ENCODE assay signal across 8 cellular contexts in genomic region chr13:29849731-29850212, GRCh38. TPM values are rescaled to one million over a fixed set of nuclear protein-coding genes. Genes with fewer than 3 reads are reported as not detected.
A peak's percentile ranks its signal among the peaks of the same experiment; 100 is the strongest.
DNase-seq lines count a peak whose midpoint lies in the region; ATAC-seq and TF ChIP-seq lines count a peak whose summit lies in the region.

No MANE protein-coding gene starts in this region.

- peak overlapping the region; percentile 99 to 100 for H3K27ac ChIP-seq in breast epithelium

- intact Hi-C loops in breast epithelium (cut with DNase I; ENCODE audit: low total_unique reads): loop anchor here (10.0 kb wide), 1 partner anchor 265 kb away; no protein-coding TSS in a partner anchor

- TF ChIP-seq POLR2A in breast epithelium (IDR thresholded peaks at IDR 0.05): no peak

- H3K9me3 ChIP-seq in breast epithelium: no peaks in the 10 kb centered on the region

- H3K36me3 ChIP-seq in breast epithelium: no peaks in the 10 kb centered on the region

- H3K27me3 ChIP-seq in breast epithelium: no peaks in the 10 kb centered on the region

- ATAC-seq in GM19452 (IDR thresholded peaks at IDR 0.05; ENCODE audit: unreplicated experiment): peak; percentile 34
- ATAC-seq in HG03520 (IDR thresholded peaks at IDR 0.05; ENCODE audit: unreplicated experiment): peak; percentile 28

- peak; percentile 54 for DNase-seq in D341Med (ENCODE audit: low spot score)
- peak; percentile 82 for DNase-seq in SW480 (ENCODE audit: low spot score)
- DNase-seq in breast epithelium (ENCODE audit: low spot score in 2 of 2): peak; percentile 65 to 66
- peak; percentile 46 for DNase-seq in iPS-NIHi7 (ENCODE audit: extremely low spot score)
- no peak for DNase-seq in skeletal muscle cell (ENCODE audit: low read depth)
- DNase-seq in HPDE6-E6E7 (ENCODE audit: extremely low spot score): no peak

- H3K4me3 ChIP-seq in breast epithelium: peak overlapping the region; percentile 86 to 95 (median 94)
- peak overlapping the region; percentile 67 for H3K4me3 ChIP-seq in skeletal muscle cell (ENCODE audit: low read depth, low read length)

- peaks cover 0 to 4% of the 10 kb centered on the region in 2 donors for H3K4me1 ChIP-seq in breast epithelium

- no peak for TF ChIP-seq CTCF in breast epithelium (IDR thresholded peaks at IDR 0.05)

RNA-seq across cellular contexts. Expression of gene UBL3, which starts 0.6 kb away (rescaled TPM):
- total RNA-seq in breast epithelium: 10 to 100 TPM; 32.4 to 60.7 (median 36.6) TPM

Comparison
In these comparisons a context has a peak if more than half of its experiments do, and no peak if none do; other contexts are left out.
1. DNase-seq: peak in D341Med (single experiment), SW480 (single experiment), breast epithelium (2 of 2) and iPS-NIHi7 (single experiment); none in skeletal muscle cell (single experiment) and HPDE6-E6E7 (single experiment).